ENCODE assay signal across 2 cellular contexts in genomic region chr15:42919794-42920280, GRCh38.
TF ChIP-seq lines count a peak whose summit lies in the region.

No MANE protein-coding gene starts in this region.

TF ChIP-seq in HCT116, 20 proteins besides CTCF, POLR2A, EP300 and RAD21:
- TF ChIP-seq FOSL1 (IDR thresholded peaks at IDR 0.05; ENCODE audit: low read depth) (no peak), CBX3 (IDR thresholded peaks at IDR 0.05; ENCODE audit: low read depth) (no peak), TCF7L2 (IDR thresholded peaks at IDR 0.05; ENCODE audit: borderline replicate concordance, extremely low read depth, insufficient read depth, insufficient read length) (no peak), EZH2phosphoT487 (IDR thresholded peaks at IDR 0.05; ENCODE audit: borderline replicate concordance) (no peak), JUND (IDR thresholded peaks at IDR 0.05) (no peak), ZFX (IDR thresholded peaks at IDR 0.05) (no peak), EZH2 (IDR thresholded peaks at IDR 0.05) (no peak), CEBPB (IDR thresholded peaks at IDR 0.05; ENCODE audit: low read depth) (no peak), ELF1 (IDR thresholded peaks at IDR 0.05; ENCODE audit: borderline replicate concordance, low read depth) (no peak), SP1 (IDR thresholded peaks at IDR 0.05; ENCODE audit: low read depth) (no peak)

TF ChIP-seq in K562, 482 proteins besides CTCF, POLR2A, EP300 and RAD21 (continued from another document):
- TF ChIP-seq BHLHE40 (IDR thresholded peaks at IDR 0.05; ENCODE audit: low read length) (no peak), DDX20 (tag; IDR thresholded peaks at IDR 0.05; ENCODE audit: low read depth) (0 out of 2 replicates have a peak, but pooled peaks have one; percentile 10), ZSCAN29 (IDR thresholded peaks at IDR 0.05) (no peak), PKNOX1 (IDR thresholded peaks at IDR 0.05) (peak; percentile 20; the same call in 1 of the 2 replicates), CREM (IDR thresholded peaks at IDR 0.05; ENCODE audit: low read depth) (peak; percentile 2; the same call in 1 of the 2 replicates), NR2F6 (CRISPR knock-in tag; IDR thresholded peaks at IDR 0.05) (no peak), SMARCE1 (IDR thresholded peaks at IDR 0.05) (peak; percentile 47; the same call in 1 of the 2 replicates), FOXJ2 (tag; IDR thresholded peaks at IDR 0.05) (0 out of 2 replicates have a peak, but pooled peaks have one; percentile 35), CEBPB (tag; IDR thresholded peaks at IDR 0.05) (no peak), RCOR1 (IDR thresholded peaks at IDR 0.05; ENCODE audit: borderline replicate concordance in 1 of 2, low read depth in 2 of 2, low read length in 2 of 2) (0 out of 4 replicates have a peak, but pooled peaks of 1 of the 2 experiments have one; percentile 16), MEIS2 (IDR thresholded peaks at IDR 0.05; ENCODE audit: partially characterized antibody) (no peak), KDM1A (IDR thresholded peaks at IDR 0.05) (peak in 1 of 2 experiments; percentile 19; a peak in 1 of 4 replicates), HEY1 (CRISPR knock-in tag; IDR thresholded peaks at IDR 0.05; ENCODE audit: borderline replicate concordance) (no peak), NCOA6 (IDR thresholded peaks at IDR 0.05) (0 out of 2 replicates have a peak, but pooled peaks have one; percentile 13), ZNF24 (IDR thresholded peaks at IDR 0.05) (peak; percentile 72), KAT7 (CRISPR knock-in tag; IDR thresholded peaks at IDR 0.05; ENCODE audit: borderline replicate concordance) (0 out of 2 replicates have a peak, but pooled peaks have one; percentile 24), JUN (IDR thresholded peaks at IDR 0.05; ENCODE audit: borderline replicate concordance, low read depth, low read length) (no peak), JUN (CRISPR knock-in tag; IDR thresholded peaks at IDR 0.05; ENCODE audit: borderline replicate concordance) (0 out of 2 replicates have a peak, but pooled peaks have one; percentile 33), ZNF41 (CRISPR knock-in tag; conservative IDR thresholded peaks at IDR 0.05) (no peak), FOXP1 (CRISPR knock-in tag; IDR thresholded peaks at IDR 0.05) (no peak), MAX (CRISPR knock-in tag; IDR thresholded peaks at IDR 0.05) (0 out of 2 replicates have a peak, but pooled peaks have one; percentile 17), TGIF2 (CRISPR knock-in tag; IDR thresholded peaks at IDR 0.05) (no peak)
- TF ChIP-seq, protein P1, sequence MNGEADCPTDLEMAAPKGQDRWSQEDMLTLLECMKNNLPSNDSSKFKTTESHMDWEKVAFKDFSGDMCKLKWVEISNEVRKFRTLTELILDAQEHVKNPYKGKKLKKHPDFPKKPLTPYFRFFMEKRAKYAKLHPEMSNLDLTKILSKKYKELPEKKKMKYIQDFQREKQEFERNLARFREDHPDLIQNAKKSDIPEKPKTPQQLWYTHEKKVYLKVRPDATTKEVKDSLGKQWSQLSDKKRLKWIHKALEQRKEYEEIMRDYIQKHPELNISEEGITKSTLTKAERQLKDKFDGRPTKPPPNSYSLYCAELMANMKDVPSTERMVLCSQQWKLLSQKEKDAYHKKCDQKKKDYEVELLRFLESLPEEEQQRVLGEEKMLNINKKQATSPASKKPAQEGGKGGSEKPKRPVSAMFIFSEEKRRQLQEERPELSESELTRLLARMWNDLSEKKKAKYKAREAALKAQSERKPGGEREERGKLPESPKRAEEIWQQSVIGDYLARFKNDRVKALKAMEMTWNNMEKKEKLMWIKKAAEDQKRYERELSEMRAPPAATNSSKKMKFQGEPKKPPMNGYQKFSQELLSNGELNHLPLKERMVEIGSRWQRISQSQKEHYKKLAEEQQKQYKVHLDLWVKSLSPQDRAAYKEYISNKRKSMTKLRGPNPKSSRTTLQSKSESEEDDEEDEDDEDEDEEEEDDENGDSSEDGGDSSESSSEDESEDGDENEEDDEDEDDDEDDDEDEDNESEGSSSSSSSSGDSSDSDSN (IDR thresholded peaks at IDR 0.05; ENCODE audit: borderline replicate concordance in 1 of 2, low read depth in 2 of 2, low read length in 2 of 2) = peak in 1 of 2 experiments; percentile 38; a peak in 1 of 4 replicates
- TF ChIP-seq, protein P2, sequence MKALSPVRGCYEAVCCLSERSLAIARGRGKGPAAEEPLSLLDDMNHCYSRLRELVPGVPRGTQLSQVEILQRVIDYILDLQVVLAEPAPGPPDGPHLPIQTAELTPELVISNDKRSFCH (CRISPR knock-in tag; IDR thresholded peaks at IDR 0.05) = no peak
- TF ChIP-seq, protein P2 (tag; IDR thresholded peaks at IDR 0.05) = 0 out of 2 replicates have a peak, but pooled peaks have one; percentile 35
- TF ChIP-seq, protein P3, sequence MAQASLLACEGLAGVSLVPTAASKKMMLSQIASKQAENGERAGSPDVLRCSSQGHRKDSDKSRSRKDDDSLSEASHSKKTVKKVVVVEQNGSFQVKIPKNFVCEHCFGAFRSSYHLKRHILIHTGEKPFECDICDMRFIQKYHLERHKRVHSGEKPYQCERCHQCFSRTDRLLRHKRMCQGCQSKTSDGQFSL (CRISPR knock-in tag; IDR thresholded peaks at IDR 0.05) = 0 out of 2 replicates have a peak, but pooled peaks have one; percentile 43
- TF ChIP-seq, protein P3 (tag; IDR thresholded peaks at IDR 0.05) = no peak
- TF ChIP-seq, protein P4, sequence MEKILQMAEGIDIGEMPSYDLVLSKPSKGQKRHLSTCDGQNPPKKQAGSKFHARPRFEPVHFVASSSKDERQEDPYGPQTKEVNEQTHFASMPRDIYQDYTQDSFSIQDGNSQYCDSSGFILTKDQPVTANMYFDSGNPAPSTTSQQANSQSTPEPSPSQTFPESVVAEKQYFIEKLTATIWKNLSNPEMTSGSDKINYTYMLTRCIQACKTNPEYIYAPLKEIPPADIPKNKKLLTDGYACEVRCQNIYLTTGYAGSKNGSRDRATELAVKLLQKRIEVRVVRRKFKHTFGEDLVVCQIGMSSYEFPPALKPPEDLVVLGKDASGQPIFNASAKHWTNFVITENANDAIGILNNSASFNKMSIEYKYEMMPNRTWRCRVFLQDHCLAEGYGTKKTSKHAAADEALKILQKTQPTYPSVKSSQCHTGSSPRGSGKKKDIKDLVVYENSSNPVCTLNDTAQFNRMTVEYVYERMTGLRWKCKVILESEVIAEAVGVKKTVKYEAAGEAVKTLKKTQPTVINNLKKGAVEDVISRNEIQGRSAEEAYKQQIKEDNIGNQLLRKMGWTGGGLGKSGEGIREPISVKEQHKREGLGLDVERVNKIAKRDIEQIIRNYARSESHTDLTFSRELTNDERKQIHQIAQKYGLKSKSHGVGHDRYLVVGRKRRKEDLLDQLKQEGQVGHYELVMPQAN (IDR thresholded peaks at IDR 0.05; ENCODE audit: borderline replicate concordance) = peak; percentile 35; the same call in 1 of the 2 replicates
